In genomic region chr1:36398370-36398977, GRCh38 we compare ENCODE assay signal across 8 cellular contexts. TPM values are rescaled to one million over a fixed set of nuclear protein-coding genes. Genes with fewer than 3 reads are reported as not detected.
DNase-seq lines count a peak whose midpoint lies in the region; ATAC-seq and TF ChIP-seq lines count a peak whose summit lies in the region.

No MANE protein-coding gene starts in this region.

- TF ChIP-seq CTCF in CD14-positive monocyte (IDR thresholded peaks at IDR 0.05) (no peak), LNCaP clone FGC (IDR thresholded peaks at IDR 0.05; ENCODE audit: control insufficient read depth, extremely low read depth, insufficient read depth) (no peak), mammary epithelial cell (conservative IDR thresholded peaks at IDR 0.05 in 1 of 2, IDR thresholded peaks at IDR 0.05 in 1 of 2; ENCODE audit: extremely low read depth in 1 of 2, insufficient read depth in 1 of 2, low read depth in 1 of 2, low read length in 2 of 2) (no peak), nephron (IDR thresholded peaks at IDR 0.05; ENCODE audit: unreplicated experiment in 3 of 3) (no peak), thyroid gland (IDR thresholded peaks at IDR 0.05) (no peak)

- H3K27ac ChIP-seq in mammary epithelial cell (ENCODE audit: insufficient read depth, low read depth, low read length) (peak overlapping the region; percentile 74), thyroid gland (no peak overlapping the region)

- dilution Hi-C loops in mammary epithelial cell (cut with HindIII; ENCODE audit: low sequenced_read_pairs) = no loop called here

- CTCF ChIA-PET in mammary epithelial cell (lab: Charles Lee; ENCODE audit: low non-redundant PET) = no interaction called here

- peaks cover 13 to 28% of the 10 kb centered on the region in 2 donors for H3K36me3 Mint-ChIP-seq in CD14-positive monocyte
- no peaks in the 10 kb centered on the region for H3K36me3 Mint-ChIP-seq in nephron (ENCODE audit: low read depth)

- H3K4me2 ChIP-seq in mammary epithelial cell (ENCODE audit: insufficient read depth, low read depth, low read length) = peak overlapping the region; percentile 98

- H3K36me3 ChIP-seq in mammary epithelial cell (ENCODE audit: insufficient read depth, low read length) (no peaks in the 10 kb centered on the region), thyroid gland (peaks cover 0 to 4% of the 10 kb centered on the region in 2 donors)

- H3K9me3 Mint-ChIP-seq in CD14-positive monocyte = peaks cover 0 to 8% (median 2%) of the 10 kb centered on the region in 7 donors
- H3K9me3 Mint-ChIP-seq in nephron = no peaks in the 10 kb centered on the region

- DNase-seq in CD14-positive monocyte (ENCODE audit: low spot score) = no peak
- DNase-seq in LNCaP clone FGC (ENCODE audit: low read depth) = no peak
- DNase-seq in mammary epithelial cell = no peak
- DNase-seq in stimulated activated CD8-positive, alpha-beta memory T cell treated with anti-CD3 and anti-CD28 coated beads, Interleukin-4, amount 100 ng/mL, for 48 hours = no peak
- DNase-seq in thyroid gland = no peak
- DNase-seq in left cardiac atrium = no peak

- H3K4me1 Mint-ChIP-seq in CD14-positive monocyte (peaks cover 39% of the 10 kb centered on the region), nephron (peaks cover 30% of the 10 kb centered on the region)

- TF ChIP-seq POLR2A in thyroid gland (IDR thresholded peaks at IDR 0.05) = no peak

- no peaks in the 10 kb centered on the region for H4K20me1 ChIP-seq in mammary epithelial cell (ENCODE audit: insufficient read depth, low read length)

- H2AFZ ChIP-seq in mammary epithelial cell (ENCODE audit: low read depth, low read length) = peak overlapping the region; percentile 96

- intact Hi-C loops in CD14-positive monocyte (cut with micrococcal nuclease) (no loop called here), mammary epithelial cell (cut with micrococcal nuclease) (no loop called here), thyroid gland (cut with DNase I) (no loop called here), left cardiac atrium (cut with DNase I) (no loop called here)

- peak overlapping the region; percentile 96 to 99 (median 98) for H3K27ac Mint-ChIP-seq in CD14-positive monocyte
- peak overlapping the region; percentile 89 to 94 (median 92) for H3K27ac Mint-ChIP-seq in nephron

- BruUV-seq in mammary epithelial cell (replicated peaks; lab: Mats Ljungman, UMichigan) = no TSS peak

- H3K27me3 ChIP-seq in mammary epithelial cell (ENCODE audit: insufficient read depth, low read length) (no peaks in the 10 kb centered on the region), thyroid gland (no peaks in the 10 kb centered on the region)

- in situ Hi-C loops in mammary epithelial cell (cut with MboI; ENCODE audit: low sequenced_read_pairs in 2 of 2) = no loop called here

- H3K9ac ChIP-seq in mammary epithelial cell (ENCODE audit: insufficient read depth, low read length) = no peak overlapping the region

- H3K4me1 ChIP-seq in mammary epithelial cell (ENCODE audit: insufficient read depth, low read length) = peaks cover 3% of the 10 kb centered on the region
- peaks cover 7 to 14% of the 10 kb centered on the region in 2 donors for H3K4me1 ChIP-seq in thyroid gland

- 95% methylated on average over 6 of the region's 7 CpGs for WGBS in mammary epithelial cell (ENCODE audit: low coverage, missing lambda C conversion rate)
- WGBS in thyroid gland, 2 donors = 89 to 92% methylated on average over 7 of the region's 7 CpGs

- H3K4me3 ChIP-seq in LNCaP clone FGC (ENCODE audit: low read depth, low read length) (peak overlapping the region; percentile 94), mammary epithelial cell (replicated peaks in 1 of 3; ENCODE audit: insufficient read depth in 1 of 3, low read depth in 2 of 3, low read length in 3 of 3) (peak overlapping the region in 1 of 3 experiments; percentile 80), thyroid gland (replicated peaks in 1 of 3) (no peak overlapping the region)

- H3K27me3 Mint-ChIP-seq in CD14-positive monocyte (ENCODE audit: low read depth in 3 of 3) = peaks cover 0 to 8% (median 0%) of the 10 kb centered on the region in 3 donors
- H3K27me3 Mint-ChIP-seq in nephron (ENCODE audit: low read depth) = no peaks in the 10 kb centered on the region

- no peak for ATAC-seq in HG02798 (IDR thresholded peaks at IDR 0.05; ENCODE audit: poor library complexity, unreplicated experiment)
- ATAC-seq in left cardiac atrium = no peak

- H3K9me3 ChIP-seq in mammary epithelial cell (replicated peaks; ENCODE audit: insufficient read depth, low read length) (no peaks in the 10 kb centered on the region), thyroid gland (no peaks in the 10 kb centered on the region)

- H3K4me3 Mint-ChIP-seq in CD14-positive monocyte = no peak overlapping the region
- H3K4me3 Mint-ChIP-seq in nephron = peak overlapping the region; percentile 95 to 97 (median 96)

- peaks cover 17% of the 10 kb centered on the region for H3K79me2 ChIP-seq in mammary epithelial cell (ENCODE audit: insufficient read depth, low read length)

RNA-seq across cellular contexts. Expression of gene LSM10, which starts 0.8 kb away (rescaled TPM):
- polyA plus RNA-seq in CD14-positive monocyte (100 to 1,000 TPM; 224 to 234 TPM), mammary epithelial cell (55.3 TPM)
- total RNA-seq in mammary epithelial cell (10 to 100 TPM; 10.8 to 34.9 TPM), thyroid gland (10 to 100 TPM; 19.1 to 52.7 (median 49.0) TPM), left cardiac atrium (10 to 100 TPM; 59.2 to 63.9 TPM)
- 24.0 TPM for polyA minus RNA-seq in mammary epithelial cell

RNA-seq across cellular contexts. Expression of gene STK40, which starts 12.8 kb away (rescaled TPM):
- polyA plus RNA-seq in CD14-positive monocyte = 10 to 100 TPM; 40.2 to 65.9 TPM
- 10 to 100 TPM; 13.2 to 21.3 TPM for total RNA-seq in mammary epithelial cell
- polyA plus RNA-seq in mammary epithelial cell = 10.5 TPM
- polyA minus RNA-seq in mammary epithelial cell = 50.5 TPM
- 10 to 100 TPM; 37.0 to 61.1 (median 50.9) TPM for total RNA-seq in thyroid gland
- total RNA-seq in left cardiac atrium = 10 to 100 TPM; 69.2 to 77.8 TPM

RNA-seq across cellular contexts. Expression of gene OSCP1, which starts 51.8 kb away (rescaled TPM):
- under 1 TPM in 1 of 2 donors, not detected in 1; 0.82 TPM for polyA plus RNA-seq in CD14-positive monocyte
- 10 to 100 TPM in 1 of 2 donors, 1 to 10 TPM in 1; 6.4 to 10.5 TPM for total RNA-seq in mammary epithelial cell
- 6.4 TPM for polyA plus RNA-seq in mammary epithelial cell
- polyA minus RNA-seq in mammary epithelial cell = 14.8 TPM
- total RNA-seq in thyroid gland = 10 to 100 TPM; 15.2 to 31.9 (median 19.5) TPM
- total RNA-seq in left cardiac atrium = 1 to 10 TPM; 5.9 to 6.4 TPM

Comparison
In these comparisons a context has a peak if more than half of its experiments do, and no peak if none do; other contexts are left out.
1. H3K4me3 Mint-ChIP-seq: peak in nephron (3 of 3); none in CD14-positive monocyte (0 of 2).